Comparison of ENCODE assay signal across 33 cellular contexts in the genomic region with DNA sequence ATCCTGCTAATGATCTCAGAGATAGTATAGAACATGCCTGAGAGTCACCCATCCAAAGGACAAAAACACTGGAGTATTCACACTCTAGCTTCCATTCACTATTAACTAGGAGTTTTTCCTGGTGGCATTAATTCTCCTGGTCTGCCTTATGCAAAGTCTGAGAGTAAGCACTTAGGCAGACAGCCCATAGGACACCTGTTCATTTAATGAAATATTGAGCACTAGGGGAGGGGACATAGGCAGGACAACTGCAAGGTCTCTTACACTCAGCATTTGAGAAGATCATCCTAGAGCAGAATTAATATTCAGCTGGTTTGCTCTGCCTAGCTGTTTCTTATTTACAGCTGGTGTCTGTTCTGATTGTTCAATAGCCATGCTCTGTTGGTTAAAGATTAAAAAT.
"Had no signal": no experiment of that assay in that cellular context is flagged by ENCODE, and none has a peak within 500 bp of the region (broad histone marks: within the 10 kb centered on the region; RNA-seq: fewer than 3 reads in every experiment).

No MANE protein-coding gene starts in this region.

- ATAC-seq: activated CD8-positive, alpha-beta T cell treated with anti-CD3 and anti-CD28 coated beads for 36 hours; activated naive CD4-positive, alpha-beta T cell treated with anti-CD3 and anti-CD28 coated beads, Interleukin-2, amount 50 U/mL, for 72 hours; activated T-cell treated with anti-CD3 and anti-CD28 coated beads, Interleukin-2, amount 50 U/mL, for 4 hours; activated T-cell treated with anti-CD3 and anti-CD28 coated beads, Interleukin-2, amount 50 U/mL, for 72 hours; activated T-helper 17 cell treated with anti-CD3 and anti-CD28 coated beads, Interleukin-2, amount 50 U/mL, for 72 hours; body of pancreas had no signal

- DNase-seq: activated B cell treated with CpG ODN at 0.5 μM for 24 hours; activated CD4-positive, alpha-beta memory T cell treated with anti-CD3 and anti-CD28 coated beads for 36 hours; activated CD4-positive, alpha-beta T cell treated with anti-CD3 and anti-CD28 coated beads for 4 hours; activated CD4-positive, alpha-beta T cell treated with anti-CD3 and anti-CD28 coated beads, Interleukin-2, amount 10 ng/mL, durations not matched to agents 24 days and 14 days; activated CD4-positive, alpha-beta T cell treated with anti-CD3 and anti-CD28 coated beads, Interleukin-2, amount 50 U/mL, for 1 hour; activated CD4-positive, alpha-beta T cell treated with anti-CD3 and anti-CD28 coated beads, Interleukin-2, amount 50 U/mL, for 4 hours; activated CD4-positive, CD25-positive, alpha-beta regulatory T cell treated with anti-CD3 and anti-CD28 coated beads, Interleukin-2, amount 50 U/mL, for 72 hours; activated CD8-positive, alpha-beta memory T cell treated with anti-CD3 and anti-CD28 coated beads, Interleukin-2, amount 50 U/mL, for 4 hours; activated CD8-positive, alpha-beta T cell treated with anti-CD3 and anti-CD28 coated beads for 36 hours; activated effector memory CD4-positive, alpha-beta T cell treated with anti-CD3 and anti-CD28 coated beads, Interleukin-2, amount 50 U/mL, for 16 hours; activated gamma-delta T cell treated with Interleukin-2 at 50 U/mL for 16 hours; activated naive CD4-positive, alpha-beta T cell; activated naive CD4-positive, alpha-beta T cell treated with anti-CD3 and anti-CD28 coated beads for 36 hours; activated naive CD4-positive, alpha-beta T cell treated with anti-CD3 and anti-CD28 coated beads, Interleukin-2, amount 50 U/mL, for 16 hours; activated naive CD8-positive, alpha-beta T cell treated with anti-CD3 and anti-CD28 coated beads for 36 hours; activated T-cell treated with anti-CD3 and anti-CD28 coated beads for 4 hours; activated T-cell treated with anti-CD3 and anti-CD28 coated beads, Interleukin-2, amount 50 U/mL, for 1 hour; activated T-cell treated with anti-CD3 and anti-CD28 coated beads, Interleukin-2, amount 50 U/mL, for 4 hours; activated T-cell treated with anti-CD3 and anti-CD28 coated beads, Interleukin-2, amount 50 U/mL, for 72 hours; adrenal gland; amniotic stem cell; aorta; body of pancreas; central memory CD4-positive, alpha-beta T cell; T-helper 2 cell; T-helper 9 cell had no signal

- H3K4me3 ChIP-seq: adrenal gland, body of pancreas, breast epithelium had no signal

- H3K36me3 ChIP-seq: adrenal gland, brain microvascular endothelial cell, breast epithelium had no signal

- H3K4me1 Mint-ChIP-seq: activated B cell treated with CpG ODN at 0.5 μM for 24 hours; activated CD4-positive, alpha-beta T cell treated with anti-CD3 and anti-CD28 coated beads, Interleukin-2, amount 10 ng/mL, durations not matched to agents 24 days and 14 days; activated naive CD8-positive, alpha-beta T cell treated with anti-CD3 and anti-CD28 coated beads for 36 hours; activated T-helper 17 cell treated with anti-CD3 and anti-CD28 coated beads, Interleukin-2, amount 50 U/mL, for 72 hours had no signal

- H3K27me3 Mint-ChIP-seq: activated B cell treated with CpG ODN at 0.5 μM for 24 hours; activated CD4-positive, alpha-beta memory T cell treated with anti-CD3 and anti-CD28 coated beads for 36 hours; activated CD4-positive, alpha-beta T cell treated with anti-CD3 and anti-CD28 coated beads, Interleukin-2, amount 10 ng/mL, durations not matched to agents 24 days and 14 days; activated CD8-positive, alpha-beta T cell treated with anti-CD3 and anti-CD28 coated beads for 36 hours; activated naive CD8-positive, alpha-beta T cell treated with anti-CD3 and anti-CD28 coated beads for 36 hours; activated T-helper 17 cell treated with anti-CD3 and anti-CD28 coated beads, Interleukin-2, amount 50 U/mL, for 72 hours had no signal

- H3K27me3 ChIP-seq: adrenal gland, body of pancreas, brain microvascular endothelial cell, breast epithelium had no signal

- H3K9me3 Mint-ChIP-seq: activated CD4-positive, alpha-beta T cell treated with anti-CD3 and anti-CD28 coated beads, Interleukin-2, amount 10 ng/mL, durations not matched to agents 24 days and 14 days; activated CD8-positive, alpha-beta T cell treated with anti-CD3 and anti-CD28 coated beads for 36 hours; activated naive CD4-positive, alpha-beta T cell treated with anti-CD3 and anti-CD28 coated beads for 36 hours; activated T-helper 1 cell treated with anti-CD3 and anti-CD28 coated beads, Interleukin-12 subunit alpha, Interleukin-12 subunit beta, Interleukin-2, Interleukin-4 antibody, amounts not matched to agents 30 ng/mL and 10 ng/mL and 1 ng/mL, durations not matched to agents 14 hours and 24 hours and 36 hours; T-helper 1 cell treated with Interleukin-12 subunit alpha and Interleukin-12 subunit beta and Interleukin-4 antibody, amounts not matched to agents 30 μg/mL and 1 μg/mL, for 36 hours; T-helper 2 cell treated with Interferon-gamma antibody and Interleukin-4, amounts not matched to agents 5 μg/mL and 100 μg/mL, for 36 hours had no signal

- H3K4me1 ChIP-seq: adrenal gland, body of pancreas, breast epithelium had no signal

- H3K4me3 Mint-ChIP-seq: activated B cell treated with CpG ODN at 0.5 μM for 24 hours; activated CD4-positive, alpha-beta memory T cell treated with anti-CD3 and anti-CD28 coated beads for 36 hours; activated CD4-positive, alpha-beta T cell treated with anti-CD3 and anti-CD28 coated beads, Interleukin-2, amount 10 ng/mL, durations not matched to agents 24 days and 14 days; activated CD8-positive, alpha-beta T cell treated with anti-CD3 and anti-CD28 coated beads for 36 hours; activated naive CD4-positive, alpha-beta T cell treated with anti-CD3 and anti-CD28 coated beads for 36 hours; activated naive CD8-positive, alpha-beta T cell treated with anti-CD3 and anti-CD28 coated beads for 36 hours; activated T-cell treated with anti-CD3 and anti-CD28 coated beads, Interleukin-2, amount 50 U/mL, for 4 hours; activated T-cell treated with anti-CD3 and anti-CD28 coated beads, Interleukin-2, amount 50 U/mL, for 72 hours; activated T-helper 1 cell treated with anti-CD3 and anti-CD28 coated beads, Interleukin-12 subunit alpha, Interleukin-12 subunit beta, Interleukin-2, Interleukin-4 antibody, amounts not matched to agents 30 ng/mL and 10 ng/mL and 1 ng/mL, durations not matched to agents 14 hours and 24 hours and 36 hours; activated T-helper 17 cell treated with anti-CD3 and anti-CD28 coated beads, Interleukin-2, amount 50 U/mL, for 72 hours; T-helper 1 cell treated with Interleukin-12 subunit alpha and Interleukin-12 subunit beta and Interleukin-4 antibody, amounts not matched to agents 30 μg/mL and 1 μg/mL, for 36 hours; T-helper 2 cell treated with Interferon-gamma antibody and Interleukin-4, amounts not matched to agents 5 μg/mL and 100 μg/mL, for 36 hours had no signal

- H3K9me3 ChIP-seq: adrenal gland, body of pancreas, breast epithelium had no signal

- H3K36me3 Mint-ChIP-seq: activated CD4-positive, alpha-beta memory T cell treated with anti-CD3 and anti-CD28 coated beads for 36 hours; activated naive CD8-positive, alpha-beta T cell treated with anti-CD3 and anti-CD28 coated beads for 36 hours had no signal

- H3K27ac ChIP-seq: adrenal gland, body of pancreas, breast epithelium had no signal

- H3K27ac Mint-ChIP-seq: activated B cell treated with CpG ODN at 0.5 μM for 24 hours; activated CD4-positive, alpha-beta memory T cell treated with anti-CD3 and anti-CD28 coated beads for 36 hours; activated CD4-positive, alpha-beta T cell treated with anti-CD3 and anti-CD28 coated beads, Interleukin-2, amount 10 ng/mL, durations not matched to agents 24 days and 14 days; activated CD8-positive, alpha-beta T cell treated with anti-CD3 and anti-CD28 coated beads for 36 hours; activated naive CD4-positive, alpha-beta T cell treated with anti-CD3 and anti-CD28 coated beads for 36 hours; activated naive CD4-positive, alpha-beta T cell treated with anti-CD3 and anti-CD28 coated beads, Interleukin-2, amount 50 U/mL, for 72 hours; activated naive CD8-positive, alpha-beta T cell treated with anti-CD3 and anti-CD28 coated beads for 36 hours; activated T-cell treated with anti-CD3 and anti-CD28 coated beads, Interleukin-2, amount 50 U/mL, for 72 hours; activated T-helper 1 cell treated with anti-CD3 and anti-CD28 coated beads, Interleukin-12 subunit alpha, Interleukin-12 subunit beta, Interleukin-2, Interleukin-4 antibody, amounts not matched to agents 30 ng/mL and 10 ng/mL and 1 ng/mL, durations not matched to agents 14 hours and 24 hours and 36 hours; activated T-helper 17 cell treated with anti-CD3 and anti-CD28 coated beads, Interleukin-2, amount 50 U/mL, for 72 hours; T-helper 1 cell treated with Interleukin-12 subunit alpha and Interleukin-12 subunit beta and Interleukin-4 antibody, amounts not matched to agents 30 μg/mL and 1 μg/mL, for 36 hours; T-helper 2 cell treated with Interferon-gamma antibody and Interleukin-4, amounts not matched to agents 5 μg/mL and 100 μg/mL, for 36 hours had no signal
